ENCODE assay signal across 14 cellular contexts in the genomic region with DNA sequence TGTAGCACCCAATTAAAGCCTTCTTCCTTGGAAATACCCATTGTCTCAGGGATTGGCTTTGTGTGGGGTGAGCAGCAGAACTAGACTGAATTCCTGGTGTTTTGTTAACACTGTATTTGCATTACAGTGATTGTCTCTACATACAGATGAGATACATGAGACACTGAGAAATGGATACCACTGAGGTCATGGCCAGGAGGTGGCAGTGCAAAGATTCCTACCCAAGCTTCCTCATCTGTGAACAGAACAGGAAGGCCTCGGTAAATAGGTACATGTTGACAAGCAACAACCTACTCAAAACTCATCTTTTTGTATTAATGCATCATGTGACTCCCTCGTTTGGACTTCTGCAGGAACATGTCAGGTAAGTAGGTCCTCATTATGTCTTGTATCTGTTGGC.
"Had no signal": no experiment of that assay in that cellular context is flagged by ENCODE, and none has a peak within 500 bp of the region (broad histone marks: within the 10 kb centered on the region; RNA-seq: fewer than 3 reads in every experiment).

No MANE protein-coding gene starts in this region.

- DNase-seq: activated CD4-positive, alpha-beta T cell treated with anti-CD3 and anti-CD28 coated beads, Interleukin-2, amount 50 U/mL, for 1 hour; activated naive CD4-positive, alpha-beta T cell treated with anti-CD3 and anti-CD28 coated beads, Interleukin-2, amount 10 ng/mL, durations not matched to agents 7 days and 5 days; activated T-cell treated with anti-CD3 and anti-CD28 coated beads for 4 hours; head of caudate nucleus; psoas muscle; stimulated activated CD4-positive, alpha-beta T cell treated with anti-CD3 and anti-CD28 coated beads, Interleukin-12 subunit alpha, Interleukin-12 subunit beta, amount 100 ng/mL, for 4 hours; T-helper 1 cell had no signal

- H3K4me3 ChIP-seq: esophagus muscularis mucosa, psoas muscle, thoracic aorta had no signal

- ATAC-seq: activated T-helper 17 cell treated with anti-CD3 and anti-CD28 coated beads, Interleukin-2, amount 50 U/mL, for 72 hours; left lobe of liver; natural killer cell treated with Interleukin-12 subunit alpha and Interleukin-12 subunit beta and Interleukin-15 and Interleukin-18, amount 100 ng/mL, for 72 hours; psoas muscle; sciatic nerve had no signal

- H3K9me3 ChIP-seq: esophagus muscularis mucosa, psoas muscle, thoracic aorta had no signal

- H3K36me3 ChIP-seq: esophagus muscularis mucosa, thoracic aorta had no signal

- H3K27ac ChIP-seq: esophagus muscularis mucosa, psoas muscle, thoracic aorta had no signal

- H3K4me1 ChIP-seq: esophagus muscularis mucosa, psoas muscle had no signal

- H3K27me3 ChIP-seq: esophagus muscularis mucosa had no signal

- FAIRE-seq: islet of Langerhans had no signal
